ENCODE assay signal across 22 cellular contexts in the genomic region with DNA sequence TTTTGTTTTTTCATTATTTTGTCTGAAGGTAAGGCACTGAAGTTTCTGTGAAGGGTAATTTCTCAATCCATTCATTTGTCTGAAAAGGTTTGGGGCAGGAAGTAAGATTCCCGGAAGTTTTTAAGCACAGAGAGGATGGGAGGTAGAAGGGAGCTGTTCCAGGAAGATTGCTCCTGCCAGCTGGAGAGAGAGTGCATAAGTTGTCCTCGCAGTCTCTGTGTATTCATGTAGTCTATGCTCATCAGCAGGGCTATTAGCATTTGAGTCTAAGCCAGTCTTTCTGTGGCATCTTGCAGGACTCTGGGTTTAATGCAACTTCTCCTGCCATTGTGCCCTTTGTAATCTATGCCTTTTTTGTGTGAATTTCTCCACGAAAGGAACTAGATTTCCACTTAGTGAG.
DNase-seq lines count a peak whose midpoint lies in the region; ATAC-seq and TF ChIP-seq lines count a peak whose summit lies in the region.
"Had no signal": no experiment of that assay in that cellular context is flagged by ENCODE, and none has a peak within 500 bp of the region (broad histone marks: within the 10 kb centered on the region; RNA-seq: fewer than 3 reads in every experiment).

No MANE protein-coding gene starts in this region.

- no peaks in the 10 kb centered on the region for H3K36me3 ChIP-seq in Panc1 (ENCODE audit: control insufficient read depth, insufficient read depth, low read length)
- H3K36me3 ChIP-seq: brain microvascular endothelial cell, left ventricle myocardium inferior, spleen had no signal

- peaks cover 18% of the 10 kb centered on the region for H3K4me1 ChIP-seq in Panc1 (ENCODE audit: control insufficient read depth, insufficient read depth, low read length)

- CTCF ChIA-PET in Panc1 (lab: Charles Lee) (interaction anchor here (0.6 kb wide), 1 partner anchor 460 kb away, joined by 3 read pairs; no protein-coding TSS in a partner anchor), Calu3 (lab: Charles Lee) (no interaction called here)

- DNase-seq in Ammon's horn (ENCODE audit: low spot score) (peak; percentile 16), Panc1 (ENCODE audit: low read depth, low spot score) (no peak), fibroblast of pulmonary artery (ENCODE audit: low read depth) (peak; percentile 60), sciatic nerve (ENCODE audit: low spot score) (no peak), superior temporal gyrus (ENCODE audit: extremely low spot score) (no peak), Calu3 (no peak)
- no peak for DNase-seq in stimulated activated naive CD4-positive, alpha-beta T cell (lab: John Stamatoyannopoulos, UW)
- DNase-seq: activated B cell treated with CpG ODN at 0.5 μM for 24 hours; activated CD4-positive, alpha-beta T cell treated with anti-CD3 and anti-CD28 coated beads, Interleukin-2, amount 50 U/mL, for 48 hours; activated CD8-positive, alpha-beta memory T cell treated with anti-CD3 and anti-CD28 coated beads, Interleukin-2, amount 50 U/mL, for 48 hours; activated effector memory CD4-positive, alpha-beta T cell treated with anti-CD3 and anti-CD28 coated beads, Interleukin-2, amount 50 U/mL, for 16 hours; effector memory CD8-positive, alpha-beta T cell; left ventricle myocardium inferior; MM.1S; NCI-H1436 treated with DMSO at 0.1 percent for 48 hours; spleen; stimulated activated CD4-positive, alpha-beta T cell treated with anti-CD3 and anti-CD28 coated beads, Interleukin-4, amount 100 ng/mL, for 1 hour; T-helper 9 cell had no signal

- TF ChIP-seq CTCF in Panc1 (IDR thresholded peaks at IDR 0.05) (no peak), fibroblast of pulmonary artery (IDR thresholded peaks at IDR 0.05; ENCODE audit: low read length, missing control alignments) (no peak), Calu3 (IDR thresholded peaks at IDR 0.05; ENCODE audit: unreplicated experiment) (no peak)

- in situ Hi-C loops in Panc1 (cut with HindIII; ENCODE audit: low pct_unique_long_range_greater_than_20kb, low sequenced_read_pairs), result no loop called here

- H3K27me3 Mint-ChIP-seq in Calu3 (ENCODE audit: unreplicated experiment), result no peaks in the 10 kb centered on the region
- H3K27me3 Mint-ChIP-seq: activated B cell treated with CpG ODN at 0.5 μM for 24 hours; effector memory CD8-positive, alpha-beta T cell; stimulated activated naive CD8-positive, alpha-beta T cell treated with anti-CD3 and anti-CD28 coated beads, Interleukin-15, Interleukin-2, amounts not matched to agents 100 ng/mL and 50 ng/mL, for 24 hours had no signal

- no peaks in the 10 kb centered on the region for H3K36me3 Mint-ChIP-seq in Calu3 (ENCODE audit: insufficient read depth, unreplicated experiment)
- H3K36me3 Mint-ChIP-seq: CD14-positive monocyte had no signal

- no peaks in the 10 kb centered on the region for H3K27me3 ChIP-seq in Panc1 (ENCODE audit: control insufficient read depth, insufficient read depth, low read length)
- H3K27me3 ChIP-seq: brain microvascular endothelial cell, spleen had no signal

- H3K4me1 Mint-ChIP-seq in Calu3 (ENCODE audit: low read depth, unreplicated experiment), result peaks cover 1% of the 10 kb centered on the region

- H3K9me3 ChIP-seq in Panc1 (ENCODE audit: control insufficient read depth, insufficient read depth, low read depth, low read length), result peaks cover 14% of the 10 kb centered on the region

- H3K9me3 Mint-ChIP-seq in Calu3 (ENCODE audit: low read depth, unreplicated experiment), result peaks cover 6% of the 10 kb centered on the region

- no peak overlapping the region for H3K27ac Mint-ChIP-seq in Calu3 (ENCODE audit: unreplicated experiment)
- H3K27ac Mint-ChIP-seq: activated B cell treated with CpG ODN at 0.5 μM for 24 hours; CD14-positive monocyte; effector memory CD8-positive, alpha-beta T cell; stimulated activated naive CD8-positive, alpha-beta T cell treated with anti-CD3 and anti-CD28 coated beads, Interleukin-15, Interleukin-2, amounts not matched to agents 100 ng/mL and 50 ng/mL, for 24 hours had no signal

- H3K4me3 ChIP-seq in Panc1 (ENCODE audit: low read depth in 2 of 2, low read length in 2 of 2), result no peak overlapping the region
- no peak overlapping the region for H3K4me3 ChIP-seq in fibroblast of pulmonary artery (replicated peaks; ENCODE audit: low read depth, low read length)
- H3K4me3 ChIP-seq: spleen had no signal

- intact Hi-C loops in Panc1 (cut with micrococcal nuclease; ENCODE audit: unreplicated experiment) (no loop called here), sciatic nerve (cut with DNase I) (no loop called here), Calu3 (cut with micrococcal nuclease; ENCODE audit: unreplicated experiment) (no loop called here)

- no peak overlapping the region for H3K4me3 Mint-ChIP-seq in Calu3 (ENCODE audit: low read depth, unreplicated experiment)
- H3K4me3 Mint-ChIP-seq: activated B cell treated with CpG ODN at 0.5 μM for 24 hours; CD14-positive monocyte; effector memory CD8-positive, alpha-beta T cell; stimulated activated naive CD8-positive, alpha-beta T cell treated with anti-CD3 and anti-CD28 coated beads, Interleukin-15, Interleukin-2, amounts not matched to agents 100 ng/mL and 50 ng/mL, for 24 hours had no signal

- POLR2A ChIA-PET in Panc1 (lab: Charles Lee), result no interaction called here

- H3K27ac ChIP-seq in Panc1 (ENCODE audit: low read length), result 0 out of 2 replicates have a peak overlapping the region, but pooled peaks have one; percentile 14
- H3K27ac ChIP-seq: brain microvascular endothelial cell had no signal

- ATAC-seq in Panc1 (no peak), sciatic nerve (peak; percentile 49), HG02759 (IDR thresholded peaks at IDR 0.05; ENCODE audit: unreplicated experiment) (no peak)
- ATAC-seq: effector memory CD8-positive, alpha-beta T cell had no signal

- BruUV-seq in Panc1 (replicated peaks; lab: Mats Ljungman, UMichigan), result no TSS peak
- no TSS peak for BruUV-seq in Calu3 (replicated peaks; lab: Mats Ljungman, UMichigan)

Comparison
In these comparisons a context has a peak if more than half of its experiments do, and no peak if none do; other contexts are left out.
1. DNase-seq: peak in Ammon's horn (single experiment) and fibroblast of pulmonary artery (single experiment); none in Panc1 (single experiment), sciatic nerve (single experiment), superior temporal gyrus (single experiment), stimulated activated naive CD4-positive, alpha-beta T cell (0 of 6) and Calu3 (single experiment).